37 cellular contexts compared by ENCODE assay signal in the genomic region with DNA sequence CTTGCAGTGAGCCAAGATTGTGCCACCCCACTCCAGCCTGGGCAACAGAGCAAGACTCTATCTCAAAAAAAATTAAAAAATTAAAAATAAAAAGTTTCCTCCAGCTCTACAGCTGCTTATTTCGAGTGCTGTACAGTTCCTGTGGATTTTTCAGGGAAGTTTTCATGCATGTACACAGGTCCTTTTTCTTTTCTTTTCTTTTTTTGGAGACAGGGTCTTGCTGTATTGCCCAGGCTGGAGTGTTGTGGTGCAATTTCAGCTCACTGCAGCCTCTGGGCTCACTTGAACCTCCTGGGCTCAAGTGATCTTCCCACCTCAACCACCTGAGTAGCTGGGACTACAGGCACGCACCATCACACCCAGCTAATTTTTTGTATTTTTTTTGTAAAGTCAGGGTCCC. TPM values are rescaled to one million over a fixed set of nuclear protein-coding genes. Genes with fewer than 3 reads are reported as not detected.
"Had no signal": no experiment of that assay in that cellular context is flagged by ENCODE, and none has a peak within 500 bp of the region (broad histone marks: within the 10 kb centered on the region; RNA-seq: fewer than 3 reads in every experiment).

No MANE protein-coding gene starts in this region.

- ATAC-seq: activated naive CD4-positive, alpha-beta T cell treated with anti-CD3 and anti-CD28 coated beads, Interleukin-2, amount 50 U/mL, for 72 hours; activated T-cell treated with anti-CD3 and anti-CD28 coated beads, Interleukin-2, amount 50 U/mL, for 4 hours; body of pancreas; PC-3 had no signal

- H3K4me3 ChIP-seq: adrenal gland, body of pancreas, breast epithelium had no signal

- H3K27ac Mint-ChIP-seq: activated B cell treated with CpG ODN at 0.5 μM for 24 hours; activated CD4-positive, alpha-beta memory T cell treated with anti-CD3 and anti-CD28 coated beads for 36 hours; activated naive CD4-positive, alpha-beta T cell treated with anti-CD3 and anti-CD28 coated beads for 36 hours; activated naive CD4-positive, alpha-beta T cell treated with anti-CD3 and anti-CD28 coated beads, Interleukin-2, amount 50 U/mL, for 72 hours; activated T-helper 1 cell treated with anti-CD3 and anti-CD28 coated beads, Interleukin-12 subunit alpha, Interleukin-12 subunit beta, Interleukin-2, Interleukin-4 antibody, amounts not matched to agents 30 ng/mL and 10 ng/mL and 1 ng/mL, durations not matched to agents 14 hours and 24 hours and 36 hours had no signal

- DNase-seq: activated B cell treated with CpG ODN at 0.5 μM for 24 hours; activated CD4-positive, alpha-beta memory T cell treated with anti-CD3 and anti-CD28 coated beads for 36 hours; activated CD4-positive, alpha-beta T cell treated with anti-CD3 and anti-CD28 coated beads for 4 hours; activated CD4-positive, alpha-beta T cell treated with anti-CD3 and anti-CD28 coated beads, Interleukin-2, amount 50 U/mL, for 1 hour; activated CD4-positive, CD25-positive, alpha-beta regulatory T cell treated with anti-CD3 and anti-CD28 coated beads, Interleukin-2, amount 50 U/mL, for 72 hours; activated CD8-positive, alpha-beta memory T cell treated with anti-CD3 and anti-CD28 coated beads, Interleukin-2, amount 50 U/mL, for 4 hours; activated gamma-delta T cell treated with Interleukin-2 at 50 U/mL for 16 hours; activated naive CD4-positive, alpha-beta T cell treated with anti-CD3 and anti-CD28 coated beads for 36 hours; activated T-cell treated with anti-CD3 and anti-CD28 coated beads for 4 hours; activated T-cell treated with anti-CD3 and anti-CD28 coated beads, Interleukin-2, amount 50 U/mL, for 4 hours; body of pancreas; KG1; MM.1S; MV-4-11; NCI-H1092; NCI-H1436 treated with DMSO at 0.1 percent for 48 hours; NCI-H1694 treated with DMSO at 0.1 percent for 48 hours; NCI-H2029; NCI-H345; NCI-H524 treated with DMSO at 0.1 percent for 48 hours; NCI-H748 treated with DMSO at 0.1 percent for 48 hours; NK-92 treated with Interleukin-12 subunit alpha and Interleukin-12 subunit beta, amount 100 ng/mL, for 24 hours; PC-3; Right ventricle myocardium superior; SW 1271; T-helper 1 cell; T-helper 2 cell; T-helper 9 cell had no signal

- H3K4me1 ChIP-seq: breast epithelium had no signal

- H3K36me3 Mint-ChIP-seq: activated naive CD4-positive, alpha-beta T cell treated with anti-CD3 and anti-CD28 coated beads, Interleukin-2, amount 50 U/mL, for 72 hours had no signal

- H3K27me3 Mint-ChIP-seq: activated B cell treated with CpG ODN at 0.5 μM for 24 hours; activated CD4-positive, alpha-beta memory T cell treated with anti-CD3 and anti-CD28 coated beads for 36 hours had no signal

- H3K9me3 ChIP-seq: adrenal gland, body of pancreas, breast epithelium had no signal

- H3K9me3 Mint-ChIP-seq: activated B cell treated with CpG ODN at 0.5 μM for 24 hours; activated CD4-positive, alpha-beta memory T cell treated with anti-CD3 and anti-CD28 coated beads for 36 hours; activated naive CD4-positive, alpha-beta T cell treated with anti-CD3 and anti-CD28 coated beads for 36 hours; activated naive CD4-positive, alpha-beta T cell treated with anti-CD3 and anti-CD28 coated beads, Interleukin-2, amount 50 U/mL, for 72 hours; activated T-cell treated with anti-CD3 and anti-CD28 coated beads, Interleukin-2, amount 50 U/mL, for 4 hours; activated T-helper 1 cell treated with anti-CD3 and anti-CD28 coated beads, Interleukin-12 subunit alpha, Interleukin-12 subunit beta, Interleukin-2, Interleukin-4 antibody, amounts not matched to agents 30 ng/mL and 10 ng/mL and 1 ng/mL, durations not matched to agents 14 hours and 24 hours and 36 hours had no signal

- H3K36me3 ChIP-seq: adrenal gland, breast epithelium had no signal

- H3K27me3 ChIP-seq: adrenal gland, body of pancreas, breast epithelium had no signal

- H3K27ac ChIP-seq: body of pancreas, breast epithelium, VCaP had no signal

- H3K4me3 Mint-ChIP-seq: activated B cell treated with CpG ODN at 0.5 μM for 24 hours; activated CD4-positive, alpha-beta memory T cell treated with anti-CD3 and anti-CD28 coated beads for 36 hours; activated naive CD4-positive, alpha-beta T cell treated with anti-CD3 and anti-CD28 coated beads for 36 hours; activated T-cell treated with anti-CD3 and anti-CD28 coated beads, Interleukin-2, amount 50 U/mL, for 4 hours; activated T-helper 1 cell treated with anti-CD3 and anti-CD28 coated beads, Interleukin-12 subunit alpha, Interleukin-12 subunit beta, Interleukin-2, Interleukin-4 antibody, amounts not matched to agents 30 ng/mL and 10 ng/mL and 1 ng/mL, durations not matched to agents 14 hours and 24 hours and 36 hours had no signal

RNA-seq across cellular contexts. Expression of a gene that starts 59.7 kb away (rescaled TPM):
- total RNA-seq: activated T-cell treated with anti-CD3 and anti-CD28 coated beads, Interleukin-2, amount 50 U/mL, for 4 hours; activated T-helper 1 cell treated with anti-CD3 and anti-CD28 coated beads, Interleukin-12 subunit alpha, Interleukin-12 subunit beta, Interleukin-2, Interleukin-4 antibody, amounts not matched to agents 30 ng/mL and 10 ng/mL and 1 ng/mL, durations not matched to agents 14 hours and 24 hours and 36 hours; adrenal gland; astrocyte; cardiac septum; LHCN-M2; NCI-H460; PC-3; Right ventricle myocardium superior had no signal
